In the genomic region with DNA sequence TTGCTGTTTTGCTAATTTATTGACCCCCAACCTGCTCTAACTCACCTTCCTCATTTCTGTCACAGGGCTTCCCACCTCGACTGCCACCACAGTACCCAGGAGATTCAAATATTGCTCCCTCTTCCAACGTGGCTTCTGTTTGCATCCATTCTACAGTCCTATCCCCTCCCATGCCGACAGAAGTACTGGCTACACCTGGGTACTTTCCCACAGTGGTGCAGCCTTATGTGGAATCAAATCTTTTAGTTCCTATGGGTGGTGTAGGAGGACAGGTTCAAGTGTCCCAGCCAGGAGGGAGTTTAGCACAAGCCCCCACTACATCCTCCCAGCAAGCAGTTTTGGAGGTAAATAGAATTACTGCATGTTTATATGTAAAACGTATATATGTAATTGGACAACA, we compare ENCODE assay signal across 28 cellular contexts.
"Had no signal": no experiment of that assay in that cellular context is flagged by ENCODE, and none has a peak within 500 bp of the region (broad histone marks: within the 10 kb centered on the region; RNA-seq: fewer than 3 reads in every experiment).

No MANE protein-coding gene starts in this region.

- H3K27me3 ChIP-seq: dorsolateral prefrontal cortex, heart left ventricle, right lobe of liver, spleen, stomach, transverse colon had no signal

- H3K27ac Mint-ChIP-seq: naive B cell; nephron; stimulated activated naive B cell treated with anti-CD40 and anti-IgM and Interleukin-4, amounts not matched to agents 10 μg/mL and 1 μg/mL and 100 μg/mL, for 72 hours had no signal

- H3K4me3 Mint-ChIP-seq: naive B cell; nephron; stimulated activated naive B cell treated with anti-CD40 and anti-IgM and Interleukin-4, amounts not matched to agents 10 μg/mL and 1 μg/mL and 100 μg/mL, for 72 hours had no signal

- H3K27ac ChIP-seq: dorsolateral prefrontal cortex, heart left ventricle, parathyroid adenoma, right lobe of liver, spleen, stomach, thoracic aorta, transverse colon had no signal

- DNase-seq: cortex of kidney; dorsolateral prefrontal cortex; effector CD8-positive, alpha-beta T cell; heart left ventricle; hippocampal formation; left colon; left ventricle myocardium superior; mesendoderm; naive B cell; occipital lobe; psoas muscle; retina; right lobe of liver; spleen; stimulated activated CD4-positive, alpha-beta T cell treated with anti-CD3 and anti-CD28 coated beads, Interleukin-15, amount 100 ng/mL, for 24 hours; stimulated activated CD4-positive, alpha-beta T cell treated with anti-CD3 and anti-CD28 coated beads, Interleukin-1b, Interleukin-23, amount 100 ng/mL, for 48 hours; stimulated activated CD4-positive, alpha-beta T cell treated with anti-CD3 and anti-CD28 coated beads, Interleukin-4, amount 100 ng/mL, for 4 hours; stimulated activated naive B cell treated with anti-CD40 and anti-IgM and Interleukin-4, amounts not matched to agents 10 μg/mL and 1 μg/mL and 100 μg/mL, for 72 hours; stomach; substantia nigra; transverse colon had no signal

- H3K27me3 Mint-ChIP-seq: naive B cell; stimulated activated naive B cell treated with anti-CD40 and anti-IgM and Interleukin-4, amounts not matched to agents 10 μg/mL and 1 μg/mL and 100 μg/mL, for 72 hours had no signal

- H3K4me1 Mint-ChIP-seq: naive B cell; stimulated activated naive B cell treated with anti-CD40 and anti-IgM and Interleukin-4, amounts not matched to agents 10 μg/mL and 1 μg/mL and 100 μg/mL, for 72 hours had no signal

- H3K4me3 ChIP-seq: dorsolateral prefrontal cortex, heart left ventricle, lung, psoas muscle, right lobe of liver, spleen, stomach, thoracic aorta, transverse colon had no signal

- H3K9me3 Mint-ChIP-seq: naive B cell; nephron; stimulated activated naive B cell treated with anti-CD40 and anti-IgM and Interleukin-4, amounts not matched to agents 10 μg/mL and 1 μg/mL and 100 μg/mL, for 72 hours had no signal

- ATAC-seq: esophagus mucosa; heart left ventricle; left colon; left ventricle myocardium superior; psoas muscle; right lobe of liver; stimulated activated naive B cell treated with anti-CD40 and anti-IgM and Interleukin-4, amounts not matched to agents 10 μg/mL and 1 μg/mL and 100 μg/mL, for 72 hours had no signal

- FAIRE-seq: endometrium, frontal cortex had no signal

- H3K4me1 ChIP-seq: heart left ventricle, psoas muscle, right lobe of liver, spleen, stomach, transverse colon had no signal

- H3K9me3 ChIP-seq: heart left ventricle, psoas muscle, right lobe of liver, spleen, stomach, thoracic aorta, transverse colon had no signal
